In the genomic region with DNA sequence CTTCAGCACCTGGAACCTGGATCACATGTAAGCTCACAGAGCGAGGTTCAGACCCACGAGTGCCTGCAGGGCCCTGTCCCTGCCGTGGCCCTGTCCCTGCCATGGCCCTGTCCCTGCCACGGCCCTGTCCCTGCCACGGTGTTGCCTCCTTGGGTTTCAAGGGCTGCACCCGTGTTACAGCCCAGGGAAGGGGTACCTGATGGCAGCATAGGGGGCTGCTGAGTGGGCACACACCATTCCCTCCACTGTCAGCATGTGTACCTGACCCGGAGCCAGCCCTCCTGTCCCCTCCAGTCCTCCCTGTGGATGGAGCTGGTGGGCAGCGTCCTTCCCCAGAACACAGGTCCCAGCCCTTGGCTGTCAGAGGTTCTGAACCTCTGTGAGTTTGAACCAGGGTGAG, we compare ENCODE assay signal across 1 cellular context.
TF ChIP-seq lines count a peak whose summit lies in the region.

No MANE protein-coding gene starts in this region.

TF ChIP-seq in HEK293, 187 proteins besides CTCF, POLR2A, EP300 and RAD21 (continued from another document):
- 0 out of 2 replicates have a peak, but pooled peaks have one; percentile 36 for TF ChIP-seq ZNF530 (tag by site-specific recombination; IDR thresholded peaks at IDR 0.05; ENCODE audit: low read depth)
- no peak for TF ChIP-seq ZBTB8A (tag by site-specific recombination; IDR thresholded peaks at IDR 0.05)
- no peak for TF ChIP-seq ZNF280D (tag by site-specific recombination; IDR thresholded peaks at IDR 0.05)
TF ChIP-seq in HEK293: peak in this region for 1.
